In genomic region chr11:46382644-46383403, GRCh38 we compare ENCODE assay signal across 8 cellular contexts. TPM values are rescaled to one million over a fixed set of nuclear protein-coding genes. Genes with fewer than 3 reads are reported as not detected.
DNase-seq lines count a peak whose midpoint lies in the region; ATAC-seq, FAIRE-seq and TF ChIP-seq lines count a peak whose summit lies in the region.

No MANE protein-coding gene starts in this region.

- TF ChIP-seq CTCF in Loucy (conservative IDR thresholded peaks at IDR 0.05; ENCODE audit: low read length) (peak; percentile 46), K562 (IDR thresholded peaks at IDR 0.05 in 2 of 3, conservative IDR thresholded peaks at IDR 0.05 in 1 of 3; ENCODE audit: insufficient read depth in 2 of 3, low read depth in 1 of 3, low read length in 3 of 3) (peak; percentile 71 to 86 (median 74)), liver (IDR thresholded peaks at IDR 0.05; ENCODE audit: low read depth, low read length, missing input control) (peak; percentile 47), GM10248 (IDR thresholded peaks at IDR 0.05; ENCODE audit: control extremely low read depth, extremely low read depth, low read depth, missing control alignments) (no peak)

- no peak overlapping the region for H3K4me3 Mint-ChIP-seq in activated naive CD8-positive, alpha-beta T cell treated with anti-CD3 and anti-CD28 coated beads for 36 hours

- no peaks in the 10 kb centered on the region for H3K27me3 ChIP-seq in Loucy (ENCODE audit: insufficient read depth, low read length, poor library complexity, severe bottlenecking)
- H3K27me3 ChIP-seq in K562 (ENCODE audit: control insufficient read depth in 2 of 2, insufficient read depth in 2 of 2, low read length in 2 of 2): no peaks in the 10 kb centered on the region
- H3K27me3 ChIP-seq in liver (ENCODE audit: control insufficient read depth in 4 of 4, insufficient read depth in 4 of 4, low read length in 3 of 4): peaks cover 0 to 3% (median 0%) of the 10 kb centered on the region in 4 donors

- TF ChIP-seq EP300 in K562 (IDR thresholded peaks at IDR 0.05; ENCODE audit: low read length): no peak

- peaks cover 39% of the 10 kb centered on the region for H3K27me3 Mint-ChIP-seq in activated naive CD8-positive, alpha-beta T cell treated with anti-CD3 and anti-CD28 coated beads for 36 hours

- peaks cover 11% of the 10 kb centered on the region for H3K4me1 Mint-ChIP-seq in activated naive CD8-positive, alpha-beta T cell treated with anti-CD3 and anti-CD28 coated beads for 36 hours

- H4K20me1 ChIP-seq in Loucy (ENCODE audit: insufficient read depth, low read length, poor library complexity, severe bottlenecking) (peaks cover 3% of the 10 kb centered on the region), K562 (replicated peaks; ENCODE audit: control insufficient read depth, insufficient read depth, low read length) (no peaks in the 10 kb centered on the region; the same call in 1 of the 2 replicates)

- peaks cover 12% of the 10 kb centered on the region; the same call in 1 of the 2 replicates for H3K36me3 ChIP-seq in Loucy (ENCODE audit: insufficient read depth, low read length)
- H3K36me3 ChIP-seq in K562 (ENCODE audit: control insufficient read depth, insufficient read depth, low read length): peaks cover 30% of the 10 kb centered on the region; the same call in 1 of the 3 replicates
- peaks cover 0 to 4% (median 0%) of the 10 kb centered on the region in 4 donors for H3K36me3 ChIP-seq in liver (ENCODE audit: control insufficient read depth in 4 of 4, insufficient read depth in 3 of 4, low read depth in 1 of 4, low read length in 3 of 4)

- POLR2A ChIA-PET in K562 (lab: Yijun Ruan, JAX): interaction anchor here (0.6 to 1.0 kb wide), 7 partner anchors 9 to 865 kb away, joined by 3 to 10 read pairs (median 4); partner anchors contain the start of gene CHRM4
- POLR2A ChIA-PET in GM10248 (lab: Yijun Ruan, JAX): interaction anchor here (0.5 kb wide), 1 partner anchor 134 kb away, joined by 4 read pairs; no protein-coding TSS in a partner anchor

- in situ Hi-C loops in K562 (cut with MboI): no loop called here

- H3K9me3 ChIP-seq in Loucy (ENCODE audit: insufficient read depth, low read depth, low read length) (no peaks in the 10 kb centered on the region), K562 (replicated peaks; ENCODE audit: control insufficient read depth, insufficient read depth, low read depth, low read length) (no peaks in the 10 kb centered on the region), liver (ENCODE audit: control insufficient read depth in 4 of 4, low read length in 3 of 4) (no peaks in the 10 kb centered on the region)

- no peaks in the 10 kb centered on the region for H3K9me2 ChIP-seq in Loucy (replicated peaks; ENCODE audit: low read depth, low read length)

- H3K4me2 ChIP-seq in Loucy (ENCODE audit: low read depth, low read length, poor library complexity, severe bottlenecking) (no peak overlapping the region), K562 (ENCODE audit: insufficient read depth, low read length) (peak overlapping the region; percentile 81)

- H3K4me3 ChIP-seq in Loucy (ENCODE audit: low read length, poor library complexity, severe bottlenecking) (no peak overlapping the region), K562 (peak overlapping the region; percentile 75), liver (ENCODE audit: low read depth in 1 of 3, low read length in 3 of 3) (peak overlapping the region in 1 of 3 donors; percentile 78)

- H3F3A ChIP-seq in Loucy (ENCODE audit: low read depth): no peaks in the 10 kb centered on the region

- H3K27ac Mint-ChIP-seq in activated naive CD8-positive, alpha-beta T cell treated with anti-CD3 and anti-CD28 coated beads for 36 hours: no peak overlapping the region

- peaks cover 2% of the 10 kb centered on the region for H3K36me3 Mint-ChIP-seq in activated naive CD8-positive, alpha-beta T cell treated with anti-CD3 and anti-CD28 coated beads for 36 hours

- TF ChIP-seq RAD21 in K562 (CRISPR knock-in tag; conservative IDR thresholded peaks at IDR 0.05 in 1 of 2, IDR thresholded peaks at IDR 0.05 in 1 of 2) (peak in 1 of 2 experiments; percentile 47; a peak in 3 of 4 replicates), liver (IDR thresholded peaks at IDR 0.05) (peak in 1 of 2 donors; percentile 64)

- FAIRE-seq in K562 (lab: Jason Lieb, UNC): peak; percentile 95

- ATAC-seq in K562 (no peak; the same call in 2 of the 3 replicates), GM19467 (IDR thresholded peaks at IDR 0.05; ENCODE audit: unreplicated experiment) (no peak), sciatic nerve (no peak)

- no peak for TF ChIP-seq POLR2A in K562 (conservative IDR thresholded peaks at IDR 0.05)

- H3K9ac ChIP-seq in Loucy (ENCODE audit: low read depth, low read length, poor library complexity, severe bottlenecking) (no peak overlapping the region), K562 (ENCODE audit: insufficient read depth in 1 of 2, low read depth in 2 of 2, low read length in 2 of 2) (peak overlapping the region; percentile 81 to 98; a peak in 3 of 4 replicates), liver (ENCODE audit: low read depth in 1 of 2, low read length in 2 of 2) (no peak overlapping the region)

- DNase-seq in Daoy (ENCODE audit: low read depth) (peak; percentile 60), K562 (ENCODE audit: extremely low read depth in 1 of 4, low spot score in 3 of 4) (peak in 2 of 4 experiments; percentile 68 to 73), GM10248 (ENCODE audit: extremely low spot score) (no peak), sciatic nerve (ENCODE audit: low spot score) (no peak)
- no peak for DNase-seq in activated naive CD8-positive, alpha-beta T cell treated with anti-CD3 and anti-CD28 coated beads for 36 hours

- H3K79me2 ChIP-seq in Loucy (ENCODE audit: insufficient read depth, low read length) (no peaks in the 10 kb centered on the region), K562 (ENCODE audit: control insufficient read depth, insufficient read depth, low read length) (peaks cover 16% of the 10 kb centered on the region)

- WGBS in K562 (ENCODE audit: insufficient coverage, low coverage, missing lambda C conversion rate): 53% methylated on average over 13 of the region's 18 CpGs
- WGBS in liver: 50% methylated on average over 18 of the region's 18 CpGs

- CTCF ChIA-PET in K562 (lab: Yijun Ruan, JAX; ENCODE audit: low intra/inter-chr PET ratio) (interaction anchor here (0.6 to 1.5 kb wide), 2 partner anchors 133 to 155 kb away, joined by 3 to 10 read pairs; no protein-coding TSS in a partner anchor), GM10248 (lab: Yijun Ruan, JAX) (interaction anchor here (0.8 to 1.7 kb wide), 6 partner anchors 10 to 146 kb away, joined by 3 to 10 read pairs (median 4); partner anchors contain the start of gene CHRM4)

- peak overlapping the region; percentile 94; the same call in 2 of the 3 replicates for H3K27ac ChIP-seq in K562 (ENCODE audit: extremely low read depth, low read depth, low read length)
- no peak overlapping the region for H3K27ac ChIP-seq in liver (ENCODE audit: low read depth in 1 of 2, low read length in 2 of 2)

- H3K9me1 ChIP-seq in K562 (ENCODE audit: control insufficient read depth, insufficient read depth, low read length): peaks cover 7% of the 10 kb centered on the region

- H3K9me3 Mint-ChIP-seq in activated naive CD8-positive, alpha-beta T cell treated with anti-CD3 and anti-CD28 coated beads for 36 hours: no peaks in the 10 kb centered on the region

- H3K4me1 ChIP-seq in Loucy (ENCODE audit: insufficient read depth, low read length, poor library complexity, severe bottlenecking): peaks cover under 1% of the 10 kb centered on the region
- peaks cover 25 to 80% of the 10 kb centered on the region in 2 experiments for H3K4me1 ChIP-seq in K562 (replicated peaks in 1 of 2; ENCODE audit: control insufficient read depth in 2 of 2, insufficient read depth in 2 of 2, low read length in 2 of 2)
- peaks cover 4 to 13% (median 7%) of the 10 kb centered on the region in 4 donors for H3K4me1 ChIP-seq in liver (ENCODE audit: control insufficient read depth in 4 of 4, insufficient read depth in 4 of 4, low read length in 3 of 4)

- intact Hi-C loops in K562 (cut with micrococcal nuclease) (loop anchor here (5.0 kb wide), 1 partner anchor 136 kb away; no protein-coding TSS in a partner anchor), sciatic nerve (cut with DNase I) (loop anchor here (5.0 to 10.0 kb wide), 2 partner anchors 149 to 232 kb away; partner anchors contain the start of genes ATG13 and HARBI1)

- no peak overlapping the region for H2AFZ ChIP-seq in Loucy (ENCODE audit: low read length)
- peak overlapping the region; percentile 76; the same call in 1 of the 2 replicates for H2AFZ ChIP-seq in K562 (ENCODE audit: low read depth, low read length)

- no TSS peak for BruUV-seq in K562 (replicated peaks; lab: Mats Ljungman, UMichigan)

RNA-seq across cellular contexts. Expression of gene MDK, which starts 1.4 kb away (rescaled TPM):
- 157 and 177 TPM in 2 replicates for total RNA-seq in Daoy (2014; rRNA removed; shearing (Covaris generic))
- total RNA-seq in K562 (2011; cell fraction: chromatin; rRNA removed; ENCODE audit: low replicate concordance): 91.4 and 271 TPM in 2 replicates
- 402 and 460 TPM in 2 replicates for total RNA-seq in K562 (2011; cell fraction: nucleolus; rRNA removed)
- total RNA-seq in K562 (2011; cell fraction: nucleoplasm; rRNA removed): 333 and 334 TPM in 2 replicates
- total RNA-seq in K562 (2014; rRNA removed): 478 and 553 TPM in 2 replicates
- 91.5 and 123 TPM in 2 replicates for total RNA-seq in K562 (2014; rRNA removed; fragmentation: Illumina TruSeq; extraction: Trizol)
- 269 and 279 TPM in 2 replicates for total RNA-seq in K562 (2015; rRNA removed; fragmentation: Illumina TruSeq; extraction: Trizol)
- total RNA-seq in K562 (2021): 396 and 429 TPM in 2 replicates
- polyA plus RNA-seq in K562 (2011; rRNA removed): 343 and 350 TPM in 2 replicates
- polyA plus RNA-seq in K562 (2011; cell fraction: cytosol; rRNA removed): 540 and 788 TPM in 2 replicates
- polyA plus RNA-seq in K562 (2011; cell fraction: nucleus; rRNA removed): 206 and 271 TPM in 2 replicates
- polyA plus RNA-seq in K562 (2012): 413 and 460 TPM in 2 replicates
- polyA plus RNA-seq in K562 (2014; fragmentation: Illumina TruSeq; extraction: Trizol): 661 and 667 TPM in 2 replicates
- polyA plus RNA-seq in K562 (2014; fragmentation: Nextera tagmentation; extraction: Ambion mirVana): 10 to 100 TPM; 20.7 to 61.7 TPM
- polyA plus RNA-seq in K562 (2014; rRNA removed): 700 and 703 TPM in 2 replicates
- polyA minus RNA-seq in K562 (2011; rRNA and poly(A)+ RNA removed): 33.7 and 59.6 TPM in 2 replicates
- polyA minus RNA-seq in K562 (2011; cell fraction: cytosol; rRNA and poly(A)+ RNA removed): 108 and 146 TPM in 2 replicates
- 24.1 and 38.4 TPM in 2 replicates for polyA minus RNA-seq in K562 (2011; cell fraction: nucleus; rRNA and poly(A)+ RNA removed)
- 10 to 100 TPM in 1 of 2 donors, 1 to 10 TPM in 1; 2.3 to 41.8 TPM for total RNA-seq in liver
- 10 to 100 TPM in 1 of 2 donors, 1 to 10 TPM in 1; 9.3 to 17.8 TPM for polyA plus RNA-seq in liver
- 1 to 10 TPM; 3.4 to 3.6 TPM for total RNA-seq in activated naive CD8-positive, alpha-beta T cell treated with anti-CD3 and anti-CD28 coated beads for 36 hours
- total RNA-seq in sciatic nerve: 92.7 TPM

RNA-seq across cellular contexts. Expression of gene CHRM4, which starts 8.8 kb away (rescaled TPM):
- total RNA-seq in Daoy (2014; rRNA removed; shearing (Covaris generic)): not detected in 2 replicates
- total RNA-seq in K562 (2011; cell fraction: chromatin; rRNA removed; ENCODE audit: low replicate concordance): 1.0 and 3.7 TPM in 2 replicates
- 1.6 and 4.0 TPM in 2 replicates for total RNA-seq in K562 (2011; cell fraction: nucleolus; rRNA removed)
- total RNA-seq in K562 (2011; cell fraction: nucleoplasm; rRNA removed): 1.2 TPM in 2 replicates
- total RNA-seq in K562 (2014; rRNA removed) (0.73 and 1.3 TPM in 2 replicates), K562 (2014; rRNA removed; fragmentation: Illumina TruSeq; extraction: Trizol) (0.19 and 0.22 TPM in 2 replicates), K562 (2015; rRNA removed; fragmentation: Illumina TruSeq; extraction: Trizol) (0.22 and 0.49 TPM in 2 replicates), K562 (2021) (0.89 and 1.0 TPM in 2 replicates), liver (under 1 TPM; 0.08 to 0.09 TPM), sciatic nerve (not detected)
- polyA plus RNA-seq in K562 (2011; rRNA removed) (0.62 and 0.74 TPM in 2 replicates), K562 (2014; fragmentation: Illumina TruSeq; extraction: Trizol) (0.40 and 0.76 TPM in 2 replicates), K562 (2014; fragmentation: Nextera tagmentation; extraction: Ambion mirVana) (not detected), K562 (2014; rRNA removed) (0.33 and 0.58 TPM in 2 replicates), liver (not detected)
- 0.84 and 2.3 TPM in 2 replicates for polyA plus RNA-seq in K562 (2011; cell fraction: cytosol; rRNA removed)
- 0.60 and 1.5 TPM in 2 replicates for polyA plus RNA-seq in K562 (2011; cell fraction: nucleus; rRNA removed)
- polyA plus RNA-seq in K562 (2012): 0.35 and 0.68 TPM in 2 replicates
- polyA minus RNA-seq in K562 (2011; rRNA and poly(A)+ RNA removed): 0.42 and 1.1 TPM in 2 replicates
- 1.6 TPM in 1 of 2 replicates, not detected in the other for polyA minus RNA-seq in K562 (2011; cell fraction: cytosol; rRNA and poly(A)+ RNA removed)
- polyA minus RNA-seq in K562 (2011; cell fraction: nucleus; rRNA and poly(A)+ RNA removed): 0.89 and 2.6 TPM in 2 replicates
- total RNA-seq in activated naive CD8-positive, alpha-beta T cell treated with anti-CD3 and anti-CD28 coated beads for 36 hours: under 1 TPM in 1 of 2 experiments, not detected in 1; 0.14 TPM

RNA-seq across cellular contexts. Expression of gene DGKZ, which starts 35.6 kb away (rescaled TPM):
- total RNA-seq in Daoy (2014; rRNA removed; shearing (Covaris generic)): 27.2 and 41.4 TPM in 2 replicates
- 71.0 and 248 TPM in 2 replicates for total RNA-seq in K562 (2011; cell fraction: chromatin; rRNA removed; ENCODE audit: low replicate concordance)
- 153 and 166 TPM in 2 replicates for total RNA-seq in K562 (2011; cell fraction: nucleolus; rRNA removed)
- total RNA-seq in K562 (2011; cell fraction: nucleoplasm; rRNA removed): 88.0 and 98.6 TPM in 2 replicates
- total RNA-seq in K562 (2014; rRNA removed) (78.5 and 108 TPM in 2 replicates), K562 (2014; rRNA removed; fragmentation: Illumina TruSeq; extraction: Trizol) (10.9 and 13.6 TPM in 2 replicates), K562 (2015; rRNA removed; fragmentation: Illumina TruSeq; extraction: Trizol) (44.2 and 47.5 TPM in 2 replicates), K562 (2021) (87.8 and 100 TPM in 2 replicates), liver (10 to 100 TPM; 15.5 to 24.3 TPM), sciatic nerve (45.5 TPM)
- polyA plus RNA-seq in K562 (2011; rRNA removed) (28.2 and 49.4 TPM in 2 replicates), K562 (2014; fragmentation: Illumina TruSeq; extraction: Trizol) (48.8 and 66.2 TPM in 2 replicates), K562 (2014; fragmentation: Nextera tagmentation; extraction: Ambion mirVana) (under 1 TPM; 0.51 to 0.71 TPM), K562 (2014; rRNA removed) (73.5 and 77.9 TPM in 2 replicates), liver (10 to 100 TPM in 1 of 2 donors, 1 to 10 TPM in 1; 4.6 to 13.3 TPM)
- polyA plus RNA-seq in K562 (2011; cell fraction: cytosol; rRNA removed): 55.4 and 121 TPM in 2 replicates
- 203 and 295 TPM in 2 replicates for polyA plus RNA-seq in K562 (2011; cell fraction: nucleus; rRNA removed)
- 64.0 and 103 TPM in 2 replicates for polyA plus RNA-seq in K562 (2012)
- 18.5 and 28.5 TPM in 2 replicates for polyA minus RNA-seq in K562 (2011; rRNA and poly(A)+ RNA removed)
- 53.9 and 65.8 TPM in 2 replicates for polyA minus RNA-seq in K562 (2011; cell fraction: cytosol; rRNA and poly(A)+ RNA removed)
- polyA minus RNA-seq in K562 (2011; cell fraction: nucleus; rRNA and poly(A)+ RNA removed): 59.1 and 64.5 TPM in 2 replicates
- 100 to 1,000 TPM in 1 of 2 experiments, 10 to 100 TPM in 1; 100.0 to 101 TPM for total RNA-seq in activated naive CD8-positive, alpha-beta T cell treated with anti-CD3 and anti-CD28 coated beads for 36 hours

Comparison
In these comparisons a context has a peak if more than half of its experiments do, and no peak if none do; other contexts are left out.
1. H3K9ac ChIP-seq: peak in K562 (2 of 2); none in Loucy (single experiment) and liver (0 of 2).